ENCODE assay signal across 19 cellular contexts in the genomic region with DNA sequence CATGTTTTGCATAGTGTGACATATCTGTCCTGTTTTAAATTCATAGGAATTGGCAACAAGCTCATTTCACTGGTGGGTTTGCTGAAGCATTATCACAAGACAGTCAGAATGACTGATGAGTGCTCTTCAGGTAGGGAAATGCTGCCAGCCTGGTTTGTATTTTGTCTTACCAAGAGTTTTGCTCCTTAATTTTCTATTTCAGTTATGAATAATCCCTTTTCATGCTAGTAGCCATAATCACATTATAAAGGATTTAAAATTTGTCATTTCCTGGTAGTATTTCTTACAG.
"Had no signal": no experiment of that assay in that cellular context is flagged by ENCODE, and none has a peak within 500 bp of the region (broad histone marks: within the 10 kb centered on the region; RNA-seq: fewer than 3 reads in every experiment).

No MANE protein-coding gene starts in this region.

- H2AFZ ChIP-seq: neural progenitor cell had no signal

- H3K36me3 Mint-ChIP-seq: immature natural killer cell, memory B cell, naive B cell had no signal

- H3K36me3 ChIP-seq: esophagus squamous epithelium, left lung, lower lobe of right lung, neural progenitor cell, ovary, right atrium auricular region, sigmoid colon, suprapubic skin, thyroid gland had no signal

- H3K9me3 Mint-ChIP-seq: dendritic cell treated with granulocyte-macrophage colony-stimulating factor and Interleukin-4, amounts not matched to agents 40 ng/mL and 50 ng/mL, for 4 days; immature natural killer cell had no signal

- H3K4me3 ChIP-seq: esophagus squamous epithelium, left lung, lower lobe of right lung, neural progenitor cell, ovary, right atrium auricular region, sigmoid colon, skin epidermis, suprapubic skin, thyroid gland had no signal

- H3K4me1 ChIP-seq: left lung, lower lobe of right lung had no signal

- H3K27ac ChIP-seq: left lung, lower lobe of right lung, neural progenitor cell, ovary, suprapubic skin, thyroid gland had no signal

- H3K27ac Mint-ChIP-seq: dendritic cell treated with granulocyte-macrophage colony-stimulating factor and Interleukin-4, amounts not matched to agents 40 ng/mL and 50 ng/mL, for 4 days; effector memory CD8-positive, alpha-beta T cell; immature natural killer cell; memory B cell; naive B cell; neural progenitor cell; type B pancreatic cell had no signal

- ATAC-seq: effector memory CD8-positive, alpha-beta T cell; left lung; lower lobe of right lung had no signal

- H3K9ac ChIP-seq: neural progenitor cell had no signal

- H3K27me3 ChIP-seq: esophagus squamous epithelium, left lung, neural progenitor cell, ovary, right atrium auricular region, sigmoid colon, suprapubic skin, thyroid gland had no signal

- H3K27me3 Mint-ChIP-seq: dendritic cell treated with granulocyte-macrophage colony-stimulating factor and Interleukin-4, amounts not matched to agents 40 ng/mL and 50 ng/mL, for 4 days; effector memory CD8-positive, alpha-beta T cell; memory B cell; naive B cell; type B pancreatic cell had no signal

- H3K4me1 Mint-ChIP-seq: immature natural killer cell, memory B cell, naive B cell had no signal

- H3K9me3 ChIP-seq: esophagus squamous epithelium, left lung, lower lobe of right lung, ovary, right atrium auricular region, sigmoid colon, suprapubic skin, thyroid gland had no signal

- H3K4me2 ChIP-seq: neural progenitor cell had no signal

- DNase-seq: effector memory CD8-positive, alpha-beta T cell; esophagus squamous epithelium; foreskin fibroblast; immature natural killer cell; left lung; lower lobe of right lung; naive B cell; nucleus accumbens; ovary; sigmoid colon; stimulated activated naive CD4-positive, alpha-beta T cell treated with Interleukin-2 at 50 U/mL for 16 hours; thyroid gland had no signal

- H3K4me3 Mint-ChIP-seq: dendritic cell treated with granulocyte-macrophage colony-stimulating factor and Interleukin-4, amounts not matched to agents 40 ng/mL and 50 ng/mL, for 4 days; effector memory CD8-positive, alpha-beta T cell; immature natural killer cell; memory B cell; naive B cell; neural progenitor cell; type B pancreatic cell had no signal
